1 cellular context compared by ENCODE assay signal in the genomic region with DNA sequence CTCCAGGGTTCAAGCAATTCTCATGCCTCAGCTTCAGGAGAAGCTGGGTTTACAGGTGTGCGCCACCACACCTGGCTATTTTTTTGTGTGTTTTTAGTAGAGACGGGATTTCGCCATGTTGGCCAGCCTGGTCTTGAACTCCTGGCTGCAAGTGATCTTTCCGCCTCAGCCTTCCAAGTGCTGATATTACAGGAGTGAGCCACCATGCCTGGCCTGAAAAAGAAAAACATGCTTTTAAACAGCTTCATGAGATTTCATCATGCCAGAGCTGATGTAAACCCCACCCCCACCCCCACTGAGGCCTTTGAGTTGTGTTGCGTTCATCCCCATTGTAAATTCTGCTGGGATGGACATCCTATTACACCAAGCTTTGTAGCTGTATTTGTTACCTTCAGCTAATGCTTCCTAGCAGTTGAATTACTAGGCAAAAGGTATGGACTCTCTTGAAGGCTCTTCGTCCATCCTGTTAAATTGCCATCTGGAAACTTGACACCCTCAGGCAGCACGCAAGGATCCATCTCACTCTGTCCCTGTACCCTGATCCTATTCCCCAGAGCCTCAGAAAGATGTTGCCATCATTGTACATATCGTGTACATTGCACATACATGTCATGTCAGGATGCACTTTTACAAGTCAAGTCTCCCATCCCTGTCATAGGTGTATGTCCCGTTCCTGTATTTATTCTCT.
TF ChIP-seq lines count a peak whose summit lies in the region.

No MANE protein-coding gene starts in this region.

TF ChIP-seq in HEK293, 187 proteins besides CTCF, POLR2A, EP300 and RAD21 (continued from another document):
- TF ChIP-seq, protein P1, sequence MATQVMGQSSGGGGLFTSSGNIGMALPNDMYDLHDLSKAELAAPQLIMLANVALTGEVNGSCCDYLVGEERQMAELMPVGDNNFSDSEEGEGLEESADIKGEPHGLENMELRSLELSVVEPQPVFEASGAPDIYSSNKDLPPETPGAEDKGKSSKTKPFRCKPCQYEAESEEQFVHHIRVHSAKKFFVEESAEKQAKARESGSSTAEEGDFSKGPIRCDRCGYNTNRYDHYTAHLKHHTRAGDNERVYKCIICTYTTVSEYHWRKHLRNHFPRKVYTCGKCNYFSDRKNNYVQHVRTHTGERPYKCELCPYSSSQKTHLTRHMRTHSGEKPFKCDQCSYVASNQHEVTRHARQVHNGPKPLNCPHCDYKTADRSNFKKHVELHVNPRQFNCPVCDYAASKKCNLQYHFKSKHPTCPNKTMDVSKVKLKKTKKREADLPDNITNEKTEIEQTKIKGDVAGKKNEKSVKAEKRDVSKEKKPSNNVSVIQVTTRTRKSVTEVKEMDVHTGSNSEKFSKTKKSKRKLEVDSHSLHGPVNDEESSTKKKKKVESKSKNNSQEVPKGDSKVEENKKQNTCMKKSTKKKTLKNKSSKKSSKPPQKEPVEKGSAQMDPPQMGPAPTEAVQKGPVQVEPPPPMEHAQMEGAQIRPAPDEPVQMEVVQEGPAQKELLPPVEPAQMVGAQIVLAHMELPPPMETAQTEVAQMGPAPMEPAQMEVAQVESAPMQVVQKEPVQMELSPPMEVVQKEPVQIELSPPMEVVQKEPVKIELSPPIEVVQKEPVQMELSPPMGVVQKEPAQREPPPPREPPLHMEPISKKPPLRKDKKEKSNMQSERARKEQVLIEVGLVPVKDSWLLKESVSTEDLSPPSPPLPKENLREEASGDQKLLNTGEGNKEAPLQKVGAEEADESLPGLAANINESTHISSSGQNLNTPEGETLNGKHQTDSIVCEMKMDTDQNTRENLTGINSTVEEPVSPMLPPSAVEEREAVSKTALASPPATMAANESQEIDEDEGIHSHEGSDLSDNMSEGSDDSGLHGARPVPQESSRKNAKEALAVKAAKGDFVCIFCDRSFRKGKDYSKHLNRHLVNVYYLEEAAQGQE (tag by site-specific recombination; IDR thresholded peaks at IDR 0.05): no peak
- TF ChIP-seq ZNF560 (tag by site-specific recombination; IDR thresholded peaks at IDR 0.05; ENCODE audit: borderline replicate concordance) (no peak), ZNF214 (tag by site-specific recombination; IDR thresholded peaks at IDR 0.05; ENCODE audit: borderline replicate concordance) (no peak), ZEB2 (tag by site-specific recombination; IDR thresholded peaks at IDR 0.05) (peak; percentile 98), ZNF747 (tag by site-specific recombination; IDR thresholded peaks at IDR 0.05) (no peak), YY1 (tag by site-specific recombination; IDR thresholded peaks at IDR 0.05) (no peak), ZNF843 (tag by site-specific recombination; IDR thresholded peaks at IDR 0.05) (no peak), ZNF335 (tag by site-specific recombination; conservative IDR thresholded peaks at IDR 0.05) (0 out of 2 replicates have a peak, but pooled peaks have one; percentile 22), ZNF211 (tag by site-specific recombination; IDR thresholded peaks at IDR 0.05; ENCODE audit: low read depth) (no peak), ZNF175 (tag by site-specific recombination; IDR thresholded peaks at IDR 0.05) (no peak), GLIS1 (tag by site-specific recombination; IDR thresholded peaks at IDR 0.05) (no peak), SCRT2 (tag by site-specific recombination; IDR thresholded peaks at IDR 0.05) (peak; percentile 50), MYNN (tag by site-specific recombination; IDR thresholded peaks at IDR 0.05; ENCODE audit: borderline replicate concordance) (no peak), ZNF792 (tag by site-specific recombination; IDR thresholded peaks at IDR 0.05) (no peak), ZNF24 (tag by site-specific recombination; IDR thresholded peaks at IDR 0.05) (0 out of 2 replicates have a peak, but pooled peaks have one; percentile 24), ZNF707 (tag by site-specific recombination; IDR thresholded peaks at IDR 0.05) (no peak), ZNF121 (tag by site-specific recombination; IDR thresholded peaks at IDR 0.05) (no peak), ZBTB21 (tag by site-specific recombination; IDR thresholded peaks at IDR 0.05) (no peak), ZNF629 (tag by site-specific recombination; IDR thresholded peaks at IDR 0.05) (no peak), ZNF791 (tag by site-specific recombination; IDR thresholded peaks at IDR 0.05) (no peak), ZNF324 (tag by site-specific recombination; IDR thresholded peaks at IDR 0.05) (peak; percentile 41; the same call in 1 of the 2 replicates), ZNF138 (tag by site-specific recombination; IDR thresholded peaks at IDR 0.05; ENCODE audit: borderline replicate concordance) (no peak), ZBTB7A (tag by site-specific recombination; IDR thresholded peaks at IDR 0.05; ENCODE audit: low read depth) (no peak), ZNF600 (tag by site-specific recombination; IDR thresholded peaks at IDR 0.05) (peak; percentile 80), ZNF248 (tag by site-specific recombination; IDR thresholded peaks at IDR 0.05) (no peak), KLF16 (tag by site-specific recombination; IDR thresholded peaks at IDR 0.05) (peak; percentile 73), ZNF19 (tag by site-specific recombination; IDR thresholded peaks at IDR 0.05; ENCODE audit: low read depth) (no peak), ZNF10 (tag by site-specific recombination; IDR thresholded peaks at IDR 0.05) (no peak)
- TF ChIP-seq, protein P2, sequence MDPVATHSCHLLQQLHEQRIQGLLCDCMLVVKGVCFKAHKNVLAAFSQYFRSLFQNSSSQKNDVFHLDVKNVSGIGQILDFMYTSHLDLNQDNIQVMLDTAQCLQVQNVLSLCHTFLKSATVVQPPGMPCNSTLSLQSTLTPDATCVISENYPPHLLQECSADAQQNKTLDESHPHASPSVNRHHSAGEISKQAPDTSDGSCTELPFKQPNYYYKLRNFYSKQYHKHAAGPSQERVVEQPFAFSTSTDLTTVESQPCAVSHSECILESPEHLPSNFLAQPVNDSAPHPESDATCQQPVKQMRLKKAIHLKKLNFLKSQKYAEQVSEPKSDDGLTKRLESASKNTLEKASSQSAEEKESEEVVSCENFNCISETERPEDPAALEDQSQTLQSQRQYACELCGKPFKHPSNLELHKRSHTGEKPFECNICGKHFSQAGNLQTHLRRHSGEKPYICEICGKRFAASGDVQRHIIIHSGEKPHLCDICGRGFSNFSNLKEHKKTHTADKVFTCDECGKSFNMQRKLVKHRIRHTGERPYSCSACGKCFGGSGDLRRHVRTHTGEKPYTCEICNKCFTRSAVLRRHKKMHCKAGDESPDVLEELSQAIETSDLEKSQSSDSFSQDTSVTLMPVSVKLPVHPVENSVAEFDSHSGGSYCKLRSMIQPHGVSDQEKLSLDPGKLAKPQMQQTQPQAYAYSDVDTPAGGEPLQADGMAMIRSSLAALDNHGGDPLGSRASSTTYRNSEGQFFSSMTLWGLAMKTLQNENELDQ (tag by site-specific recombination; IDR thresholded peaks at IDR 0.05; ENCODE audit: low read depth): no peak
- TF ChIP-seq, protein P3, sequence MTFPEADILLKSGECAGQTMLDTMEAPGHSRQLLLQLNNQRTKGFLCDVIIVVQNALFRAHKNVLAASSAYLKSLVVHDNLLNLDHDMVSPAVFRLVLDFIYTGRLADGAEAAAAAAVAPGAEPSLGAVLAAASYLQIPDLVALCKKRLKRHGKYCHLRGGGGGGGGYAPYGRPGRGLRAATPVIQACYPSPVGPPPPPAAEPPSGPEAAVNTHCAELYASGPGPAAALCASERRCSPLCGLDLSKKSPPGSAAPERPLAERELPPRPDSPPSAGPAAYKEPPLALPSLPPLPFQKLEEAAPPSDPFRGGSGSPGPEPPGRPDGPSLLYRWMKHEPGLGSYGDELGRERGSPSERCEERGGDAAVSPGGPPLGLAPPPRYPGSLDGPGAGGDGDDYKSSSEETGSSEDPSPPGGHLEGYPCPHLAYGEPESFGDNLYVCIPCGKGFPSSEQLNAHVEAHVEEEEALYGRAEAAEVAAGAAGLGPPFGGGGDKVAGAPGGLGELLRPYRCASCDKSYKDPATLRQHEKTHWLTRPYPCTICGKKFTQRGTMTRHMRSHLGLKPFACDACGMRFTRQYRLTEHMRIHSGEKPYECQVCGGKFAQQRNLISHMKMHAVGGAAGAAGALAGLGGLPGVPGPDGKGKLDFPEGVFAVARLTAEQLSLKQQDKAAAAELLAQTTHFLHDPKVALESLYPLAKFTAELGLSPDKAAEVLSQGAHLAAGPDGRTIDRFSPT (tag by site-specific recombination; IDR thresholded peaks at IDR 0.05): no peak
- TF ChIP-seq, protein P4, sequence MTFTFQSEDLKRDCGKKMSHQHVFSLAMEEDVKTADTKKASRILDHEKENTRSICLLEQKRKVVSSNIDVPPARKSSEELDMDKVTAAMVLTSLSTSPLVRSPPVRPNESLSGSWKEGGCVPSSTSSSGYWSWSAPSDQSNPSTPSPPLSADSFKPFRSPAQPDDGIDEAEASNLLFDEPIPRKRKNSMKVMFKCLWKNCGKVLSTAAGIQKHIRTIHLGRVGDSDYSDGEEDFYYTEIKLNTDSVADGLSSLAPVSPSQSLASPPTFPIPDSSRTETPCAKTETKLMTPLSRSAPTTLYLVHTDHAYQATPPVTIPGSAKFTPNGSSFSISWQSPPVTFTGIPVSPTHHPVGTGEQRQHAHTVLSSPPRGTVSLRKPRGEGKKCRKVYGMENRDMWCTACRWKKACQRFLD (tag by site-specific recombination; IDR thresholded peaks at IDR 0.05): no peak
- TF ChIP-seq, protein P5, sequence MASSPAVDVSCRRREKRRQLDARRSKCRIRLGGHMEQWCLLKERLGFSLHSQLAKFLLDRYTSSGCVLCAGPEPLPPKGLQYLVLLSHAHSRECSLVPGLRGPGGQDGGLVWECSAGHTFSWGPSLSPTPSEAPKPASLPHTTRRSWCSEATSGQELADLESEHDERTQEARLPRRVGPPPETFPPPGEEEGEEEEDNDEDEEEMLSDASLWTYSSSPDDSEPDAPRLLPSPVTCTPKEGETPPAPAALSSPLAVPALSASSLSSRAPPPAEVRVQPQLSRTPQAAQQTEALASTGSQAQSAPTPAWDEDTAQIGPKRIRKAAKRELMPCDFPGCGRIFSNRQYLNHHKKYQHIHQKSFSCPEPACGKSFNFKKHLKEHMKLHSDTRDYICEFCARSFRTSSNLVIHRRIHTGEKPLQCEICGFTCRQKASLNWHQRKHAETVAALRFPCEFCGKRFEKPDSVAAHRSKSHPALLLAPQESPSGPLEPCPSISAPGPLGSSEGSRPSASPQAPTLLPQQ (tag by site-specific recombination; IDR thresholded peaks at IDR 0.05): peak; percentile 60
- TF ChIP-seq, protein P6, sequence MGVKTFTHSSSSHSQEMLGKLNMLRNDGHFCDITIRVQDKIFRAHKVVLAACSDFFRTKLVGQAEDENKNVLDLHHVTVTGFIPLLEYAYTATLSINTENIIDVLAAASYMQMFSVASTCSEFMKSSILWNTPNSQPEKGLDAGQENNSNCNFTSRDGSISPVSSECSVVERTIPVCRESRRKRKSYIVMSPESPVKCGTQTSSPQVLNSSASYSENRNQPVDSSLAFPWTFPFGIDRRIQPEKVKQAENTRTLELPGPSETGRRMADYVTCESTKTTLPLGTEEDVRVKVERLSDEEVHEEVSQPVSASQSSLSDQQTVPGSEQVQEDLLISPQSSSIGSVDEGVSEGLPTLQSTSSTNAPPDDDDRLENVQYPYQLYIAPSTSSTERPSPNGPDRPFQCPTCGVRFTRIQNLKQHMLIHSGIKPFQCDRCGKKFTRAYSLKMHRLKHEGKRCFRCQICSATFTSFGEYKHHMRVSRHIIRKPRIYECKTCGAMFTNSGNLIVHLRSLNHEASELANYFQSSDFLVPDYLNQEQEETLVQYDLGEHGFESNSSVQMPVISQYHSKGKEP (tag by site-specific recombination; IDR thresholded peaks at IDR 0.05): no peak
- TF ChIP-seq, protein P7, sequence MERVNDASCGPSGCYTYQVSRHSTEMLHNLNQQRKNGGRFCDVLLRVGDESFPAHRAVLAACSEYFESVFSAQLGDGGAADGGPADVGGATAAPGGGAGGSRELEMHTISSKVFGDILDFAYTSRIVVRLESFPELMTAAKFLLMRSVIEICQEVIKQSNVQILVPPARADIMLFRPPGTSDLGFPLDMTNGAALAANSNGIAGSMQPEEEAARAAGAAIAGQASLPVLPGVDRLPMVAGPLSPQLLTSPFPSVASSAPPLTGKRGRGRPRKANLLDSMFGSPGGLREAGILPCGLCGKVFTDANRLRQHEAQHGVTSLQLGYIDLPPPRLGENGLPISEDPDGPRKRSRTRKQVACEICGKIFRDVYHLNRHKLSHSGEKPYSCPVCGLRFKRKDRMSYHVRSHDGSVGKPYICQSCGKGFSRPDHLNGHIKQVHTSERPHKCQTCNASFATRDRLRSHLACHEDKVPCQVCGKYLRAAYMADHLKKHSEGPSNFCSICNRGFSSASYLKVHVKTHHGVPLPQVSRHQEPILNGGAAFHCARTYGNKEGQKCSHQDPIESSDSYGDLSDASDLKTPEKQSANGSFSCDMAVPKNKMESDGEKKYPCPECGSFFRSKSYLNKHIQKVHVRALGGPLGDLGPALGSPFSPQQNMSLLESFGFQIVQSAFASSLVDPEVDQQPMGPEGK (tag by site-specific recombination; IDR thresholded peaks at IDR 0.05): peak; percentile 45; the same call in 1 of the 2 replicates
- TF ChIP-seq, protein P8, sequence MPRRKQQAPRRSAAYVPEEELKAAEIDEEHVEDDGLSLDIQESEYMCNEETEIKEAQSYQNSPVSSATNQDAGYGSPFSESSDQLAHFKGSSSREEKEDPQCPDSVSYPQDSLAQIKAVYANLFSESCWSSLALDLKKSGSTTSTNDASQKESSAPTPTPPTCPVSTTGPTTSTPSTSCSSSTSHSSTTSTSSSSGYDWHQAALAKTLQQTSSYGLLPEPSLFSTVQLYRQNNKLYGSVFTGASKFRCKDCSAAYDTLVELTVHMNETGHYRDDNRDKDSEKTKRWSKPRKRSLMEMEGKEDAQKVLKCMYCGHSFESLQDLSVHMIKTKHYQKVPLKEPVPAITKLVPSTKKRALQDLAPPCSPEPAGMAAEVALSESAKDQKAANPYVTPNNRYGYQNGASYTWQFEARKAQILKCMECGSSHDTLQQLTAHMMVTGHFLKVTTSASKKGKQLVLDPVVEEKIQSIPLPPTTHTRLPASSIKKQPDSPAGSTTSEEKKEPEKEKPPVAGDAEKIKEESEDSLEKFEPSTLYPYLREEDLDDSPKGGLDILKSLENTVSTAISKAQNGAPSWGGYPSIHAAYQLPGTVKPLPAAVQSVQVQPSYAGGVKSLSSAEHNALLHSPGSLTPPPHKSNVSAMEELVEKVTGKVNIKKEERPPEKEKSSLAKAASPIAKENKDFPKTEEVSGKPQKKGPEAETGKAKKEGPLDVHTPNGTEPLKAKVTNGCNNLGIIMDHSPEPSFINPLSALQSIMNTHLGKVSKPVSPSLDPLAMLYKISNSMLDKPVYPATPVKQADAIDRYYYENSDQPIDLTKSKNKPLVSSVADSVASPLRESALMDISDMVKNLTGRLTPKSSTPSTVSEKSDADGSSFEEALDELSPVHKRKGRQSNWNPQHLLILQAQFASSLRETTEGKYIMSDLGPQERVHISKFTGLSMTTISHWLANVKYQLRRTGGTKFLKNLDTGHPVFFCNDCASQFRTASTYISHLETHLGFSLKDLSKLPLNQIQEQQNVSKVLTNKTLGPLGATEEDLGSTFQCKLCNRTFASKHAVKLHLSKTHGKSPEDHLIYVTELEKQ (tag by site-specific recombination; IDR thresholded peaks at IDR 0.05; ENCODE audit: borderline replicate concordance): no peak
